Comparison of ENCODE assay signal across 8 cellular contexts in the genomic region with DNA sequence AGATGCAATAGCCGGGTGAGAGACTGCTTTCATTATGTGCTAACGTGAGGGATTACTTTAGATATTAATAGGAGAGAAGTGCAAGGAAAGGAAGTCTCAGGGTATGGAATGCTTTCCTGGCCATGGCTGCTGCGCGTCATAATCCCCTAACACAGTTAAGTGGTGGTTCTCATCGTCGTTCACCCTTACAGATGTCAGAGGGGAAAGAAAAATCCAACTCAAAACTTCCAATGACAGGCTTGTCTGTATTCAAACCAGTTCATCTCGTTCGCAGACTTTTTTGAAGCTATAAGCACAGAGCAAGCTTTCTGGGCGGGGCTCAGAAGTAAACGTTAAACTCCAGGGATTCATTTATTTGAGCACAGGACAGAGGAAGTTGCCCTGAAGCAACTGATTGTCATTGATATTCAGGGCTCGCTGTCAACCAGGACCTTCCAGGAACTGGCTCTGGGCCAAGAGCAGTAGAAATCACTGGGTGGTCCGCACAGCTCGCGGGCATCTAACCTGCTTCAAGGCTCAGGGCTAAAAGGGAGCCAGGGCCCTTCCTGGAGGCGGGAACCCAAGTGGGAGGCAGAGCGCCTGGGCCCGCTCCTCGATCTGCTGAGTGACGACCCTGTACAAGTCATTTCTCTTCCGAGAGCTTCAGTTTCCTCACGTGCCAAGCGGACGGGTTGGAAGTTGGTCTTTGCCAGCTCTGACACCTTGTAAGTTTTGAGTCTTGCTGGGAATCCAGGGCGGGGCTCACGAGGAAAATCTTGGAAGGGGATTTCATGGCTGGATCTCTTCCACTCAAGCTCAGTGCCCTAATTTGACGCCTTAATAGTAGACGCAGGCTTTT. TPM values are rescaled to one million over a fixed set of nuclear protein-coding genes. Genes with fewer than 3 reads are reported as not detected.
DNase-seq lines count a peak whose midpoint lies in the region; ATAC-seq and TF ChIP-seq lines count a peak whose summit lies in the region.

No MANE protein-coding gene starts in this region.

- peaks cover 51% of the 10 kb centered on the region for H3K4me1 Mint-ChIP-seq in activated B cell treated with CpG ODN at 0.5 μM for 24 hours
- peaks cover 61 to 67% of the 10 kb centered on the region in 2 donors for H3K4me1 Mint-ChIP-seq in natural killer cell

- intact Hi-C loops in activated B cell treated with CpG ODN at 0.5 μM for 24 hours (cut with micrococcal nuclease) (loop anchor here (2.0 to 5.0 kb wide), 6 partner anchors 34 to 799 kb away; no protein-coding TSS in a partner anchor), natural killer cell (cut with micrococcal nuclease) (loop anchor here (5.0 to 10.0 kb wide), 3 partner anchors 34 to 399 kb away; no protein-coding TSS in a partner anchor)

- peak; percentile 52 for DNase-seq in BE2C
- DNase-seq in HT-29 (ENCODE audit: low spot score): peak; percentile 65
- DNase-seq in activated B cell treated with CpG ODN at 0.5 μM for 24 hours: peak; percentile 28
- peak; percentile 69 for DNase-seq in fibroblast of mammary gland (ENCODE audit: low read depth)
- peak; percentile 17 for DNase-seq in natural killer cell
- no peak for DNase-seq in pons (ENCODE audit: low spot score)

- no peak for TF ChIP-seq CTCF in BE2C (IDR thresholded peaks at IDR 0.05; ENCODE audit: low read depth, low read length)
- TF ChIP-seq CTCF in activated B cell treated with CpG ODN at 0.5 μM for 24 hours (IDR thresholded peaks at IDR 0.05): no peak
- TF ChIP-seq CTCF in fibroblast of mammary gland (conservative IDR thresholded peaks at IDR 0.05; ENCODE audit: control insufficient read depth, insufficient read depth, low read depth, low read length): no peak
- no peak for TF ChIP-seq CTCF in natural killer cell (IDR thresholded peaks at IDR 0.05)

- H3K4me3 Mint-ChIP-seq in activated B cell treated with CpG ODN at 0.5 μM for 24 hours (peak overlapping the region; percentile 96), natural killer cell (peak overlapping the region; percentile 96)

- H3K36me3 Mint-ChIP-seq in activated B cell treated with CpG ODN at 0.5 μM for 24 hours (ENCODE audit: low read depth) (peaks cover 2% of the 10 kb centered on the region), natural killer cell (no peaks in the 10 kb centered on the region)

- H3K4me3 ChIP-seq in BE2C (ENCODE audit: low read depth, low read length) (peak overlapping the region; percentile 55), fibroblast of mammary gland (ENCODE audit: control insufficient read depth, low read depth, low read length) (peak overlapping the region; percentile 81)

- CTCF ChIA-PET in activated B cell treated with CpG ODN at 0.5 μM for 24 hours (lab: Charles Lee): interaction anchor here (0.5 to 2.3 kb wide), 5 partner anchors 405 to 598 kb away, joined by 3 to 14 read pairs (median 3); no protein-coding TSS in a partner anchor

- POLR2A ChIA-PET in activated B cell treated with CpG ODN at 0.5 μM for 24 hours (lab: Charles Lee): interaction anchor here (0.6 to 3.3 kb wide), 28 partner anchors 10 to 1190 kb away, joined by 3 to 63 read pairs (median 5); partner anchors contain the start of gene BCL6

- peak overlapping the region; percentile 92 for H3K27ac Mint-ChIP-seq in activated B cell treated with CpG ODN at 0.5 μM for 24 hours
- H3K27ac Mint-ChIP-seq in natural killer cell: peak overlapping the region; percentile 89 to 95

- peaks cover 21% of the 10 kb centered on the region for H3K27me3 ChIP-seq in BE2C

- no peaks in the 10 kb centered on the region for H3K36me3 ChIP-seq in BE2C

- H3K4me1 ChIP-seq in BE2C: peaks cover 6% of the 10 kb centered on the region; the same call in 1 of the 2 replicates

- H3K9me3 ChIP-seq in BE2C: no peaks in the 10 kb centered on the region; the same call in 1 of the 2 replicates

- H3K27me3 Mint-ChIP-seq in activated B cell treated with CpG ODN at 0.5 μM for 24 hours (no peaks in the 10 kb centered on the region), natural killer cell (ENCODE audit: low read depth in 2 of 2) (no peaks in the 10 kb centered on the region)

- no peak for ATAC-seq in activated B cell treated with CpG ODN at 0.5 μM for 24 hours (ENCODE audit: low read depth)
- no peak for ATAC-seq in natural killer cell
- ATAC-seq in HG03025 (IDR thresholded peaks at IDR 0.05; ENCODE audit: low FRiP score, unreplicated experiment): no peak
- ATAC-seq in HG03354 (IDR thresholded peaks at IDR 0.05; ENCODE audit: poor library complexity, severe bottlenecking, unreplicated experiment): no peak

- H3K9me3 Mint-ChIP-seq in activated B cell treated with CpG ODN at 0.5 μM for 24 hours (no peaks in the 10 kb centered on the region), natural killer cell (no peaks in the 10 kb centered on the region)

RNA-seq across cellular contexts. Expression of gene LPP, which starts 1.1 kb away (rescaled TPM):
- 1.4 TPM for polyA plus RNA-seq in BE2C (2012; ENCODE audit: insufficient read depth, insufficient read length, low read depth)
- 8.6 and 22.1 TPM in 2 replicates for total RNA-seq in HT-29 (2014; rRNA removed; shearing (Covaris generic))
- total RNA-seq in activated B cell treated with CpG ODN at 0.5 μM for 24 hours (49.5 and 60.1 TPM in 2 replicates), natural killer cell (100 to 1,000 TPM; 137 to 163 (median 149) TPM)
